Comparison of ENCODE assay signal across 20 cellular contexts in the genomic region with DNA sequence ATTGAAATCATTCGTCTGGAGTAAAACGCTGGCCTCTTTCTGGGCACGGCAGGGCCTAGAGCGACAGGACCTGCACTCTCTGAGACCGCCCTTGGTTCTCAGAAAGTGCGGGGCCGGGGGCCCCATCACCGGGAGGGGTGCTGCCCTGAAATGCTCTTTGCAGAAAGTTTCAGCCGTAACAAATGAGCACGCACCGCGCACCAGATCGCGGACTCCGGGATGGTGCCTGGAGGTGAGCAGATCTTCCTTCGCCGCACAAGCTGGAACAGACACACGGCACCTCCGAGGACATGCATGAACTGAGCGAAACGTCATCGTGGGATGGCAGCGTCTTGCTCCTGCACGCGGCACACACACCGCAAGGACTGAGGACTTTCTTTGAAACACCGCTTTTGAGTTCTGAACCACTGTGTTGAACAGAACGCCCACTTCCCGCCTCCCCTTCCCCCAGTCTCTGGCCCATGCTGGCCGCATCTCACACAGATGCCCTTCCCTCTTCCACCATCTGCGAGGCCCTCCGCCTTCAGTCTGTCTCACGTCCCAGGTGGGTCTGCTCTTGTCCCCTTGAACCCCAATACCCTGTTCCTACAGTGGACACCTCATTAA.
DNase-seq lines count a peak whose midpoint lies in the region; ATAC-seq and TF ChIP-seq lines count a peak whose summit lies in the region.
"Had no signal": no experiment of that assay in that cellular context is flagged by ENCODE, and none has a peak within 500 bp of the region (broad histone marks: within the 10 kb centered on the region; RNA-seq: fewer than 3 reads in every experiment).

No MANE protein-coding gene starts in this region.

- ATAC-seq in left colon, result no peak
- no peak for ATAC-seq in foreskin keratinocyte

- DNase-seq in breast epithelium (ENCODE audit: low spot score in 2 of 2) (no peak), MCF 10A (ENCODE audit: unreplicated experiment) (no peak), right atrium auricular region (ENCODE audit: low spot score) (no peak), vagina (ENCODE audit: extremely low spot score in 2 of 2) (peak in 1 of 2 donors; percentile 84), left colon (no peak), foreskin keratinocyte (no peak)
- no peak for DNase-seq in activated T-cell treated with anti-CD3 and anti-CD28 coated beads, Interleukin-2, amount 50 U/mL, for 1 hour
- DNase-seq: CD4-positive, CD25-positive, alpha-beta regulatory T cell; DMS79 treated with DMSO at 0.1 percent for 48 hours; HCEC 1CT; MV-4-11; NCI-H1436; NCI-H2029; NCI-H2171; NCI-H446; NCI-H69; OCI-M1 had no signal

- no peak overlapping the region for H3K4me3 Mint-ChIP-seq in MCF 10A (ENCODE audit: unreplicated experiment)
- H3K4me3 Mint-ChIP-seq: B cell; CD4-positive, CD25-positive, alpha-beta regulatory T cell had no signal

- BruUV-seq in MCF 10A (replicated peaks; lab: Mats Ljungman, UMichigan), result no TSS peak

- POLR2A ChIA-PET in MCF 10A (lab: Yijun Ruan, JAX), result interaction anchor here (0.5 to 0.7 kb wide), 2 partner anchors 510 to 1183 kb away, joined by 3 read pairs; no protein-coding TSS in a partner anchor

- no peak overlapping the region for H3K27ac Mint-ChIP-seq in MCF 10A (ENCODE audit: low read depth, unreplicated experiment)
- H3K27ac Mint-ChIP-seq: B cell; CD4-positive, CD25-positive, alpha-beta regulatory T cell had no signal

- H3K4me3 ChIP-seq in breast epithelium (peak overlapping the region in 1 of 3 donors; percentile 39), right atrium auricular region (no peak overlapping the region), parathyroid adenoma (ENCODE audit: low read depth, low read length) (no peak overlapping the region), vagina (no peak overlapping the region)

- TF ChIP-seq CTCF in breast epithelium (IDR thresholded peaks at IDR 0.05) (no peak), MCF 10A (IDR thresholded peaks at IDR 0.05; ENCODE audit: unreplicated experiment) (no peak), right atrium auricular region (IDR thresholded peaks at IDR 0.05) (no peak), parathyroid adenoma (IDR thresholded peaks at IDR 0.05) (no peak), vagina (IDR thresholded peaks at IDR 0.05) (no peak), foreskin keratinocyte (conservative IDR thresholded peaks at IDR 0.05) (no peak)

- no peaks in the 10 kb centered on the region for H3K36me3 ChIP-seq in breast epithelium
- H3K36me3 ChIP-seq in right atrium auricular region, result no peaks in the 10 kb centered on the region
- H3K36me3 ChIP-seq in parathyroid adenoma (ENCODE audit: control insufficient read depth, insufficient read depth, low read length), result no peaks in the 10 kb centered on the region
- no peaks in the 10 kb centered on the region for H3K36me3 ChIP-seq in vagina

- peaks cover 16% of the 10 kb centered on the region for H3K4me1 Mint-ChIP-seq in MCF 10A (ENCODE audit: insufficient read depth, unreplicated experiment)
- H3K4me1 Mint-ChIP-seq: B cell; CD4-positive, CD25-positive, alpha-beta regulatory T cell had no signal

- H3K4me1 ChIP-seq in breast epithelium, result peaks cover 6 to 13% of the 10 kb centered on the region in 2 donors
- peaks cover 0 to 10% of the 10 kb centered on the region in 2 donors for H3K4me1 ChIP-seq in right atrium auricular region
- no peaks in the 10 kb centered on the region for H3K4me1 ChIP-seq in parathyroid adenoma
- peaks cover 28% of the 10 kb centered on the region for H3K4me1 ChIP-seq in vagina
- no peaks in the 10 kb centered on the region for H3K4me1 ChIP-seq in foreskin keratinocyte

- intact Hi-C loops in breast epithelium (cut with DNase I; ENCODE audit: low total_unique reads) (no loop called here), MCF 10A (cut with micrococcal nuclease) (no loop called here), vagina (cut with DNase I) (no loop called here), left colon (cut with DNase I, micrococcal nuclease) (no loop called here)

- TF ChIP-seq POLR2A in breast epithelium (IDR thresholded peaks at IDR 0.05) (no peak), vagina (IDR thresholded peaks at IDR 0.05) (no peak)

- H3K27me3 Mint-ChIP-seq in MCF 10A (ENCODE audit: insufficient read depth, unreplicated experiment), result no peaks in the 10 kb centered on the region
- H3K27me3 Mint-ChIP-seq: B cell had no signal

- no peaks in the 10 kb centered on the region for H3K27me3 ChIP-seq in breast epithelium
- no peaks in the 10 kb centered on the region for H3K27me3 ChIP-seq in right atrium auricular region
- no peaks in the 10 kb centered on the region for H3K27me3 ChIP-seq in parathyroid adenoma (ENCODE audit: control insufficient read depth, insufficient read depth, low read length)
- no peaks in the 10 kb centered on the region for H3K27me3 ChIP-seq in vagina
- H3K27me3 ChIP-seq in foreskin keratinocyte, result no peaks in the 10 kb centered on the region

- CTCF ChIA-PET in MCF 10A (lab: Yijun Ruan, JAX), result no interaction called here

- H3K9ac ChIP-seq in parathyroid adenoma, result no peak overlapping the region

- no peaks in the 10 kb centered on the region for H3K79me2 ChIP-seq in parathyroid adenoma

- H3K9me3 Mint-ChIP-seq in MCF 10A (ENCODE audit: unreplicated experiment), result peaks cover 22% of the 10 kb centered on the region

- H2AFZ ChIP-seq in parathyroid adenoma, result no peak overlapping the region

- peaks cover 6% of the 10 kb centered on the region for H3K36me3 Mint-ChIP-seq in MCF 10A (ENCODE audit: insufficient read depth, unreplicated experiment)
- H3K36me3 Mint-ChIP-seq: CD4-positive, CD25-positive, alpha-beta regulatory T cell had no signal

- no peak overlapping the region for H3K4me2 ChIP-seq in parathyroid adenoma (ENCODE audit: low read length)

- H3K9me3 ChIP-seq in breast epithelium (no peaks in the 10 kb centered on the region), right atrium auricular region (no peaks in the 10 kb centered on the region), parathyroid adenoma (ENCODE audit: control insufficient read depth, low read length) (no peaks in the 10 kb centered on the region), vagina (no peaks in the 10 kb centered on the region)

- H3K27ac ChIP-seq in breast epithelium (peak overlapping the region; percentile 84 to 90), right atrium auricular region (peak overlapping the region; percentile 41 to 61), parathyroid adenoma (peak overlapping the region; percentile 15), vagina (peak overlapping the region; percentile 21), foreskin keratinocyte (no peak overlapping the region)
- H3K27ac ChIP-seq: 22Rv1 had no signal
